8 cellular contexts compared by ENCODE assay signal in the genomic region with DNA sequence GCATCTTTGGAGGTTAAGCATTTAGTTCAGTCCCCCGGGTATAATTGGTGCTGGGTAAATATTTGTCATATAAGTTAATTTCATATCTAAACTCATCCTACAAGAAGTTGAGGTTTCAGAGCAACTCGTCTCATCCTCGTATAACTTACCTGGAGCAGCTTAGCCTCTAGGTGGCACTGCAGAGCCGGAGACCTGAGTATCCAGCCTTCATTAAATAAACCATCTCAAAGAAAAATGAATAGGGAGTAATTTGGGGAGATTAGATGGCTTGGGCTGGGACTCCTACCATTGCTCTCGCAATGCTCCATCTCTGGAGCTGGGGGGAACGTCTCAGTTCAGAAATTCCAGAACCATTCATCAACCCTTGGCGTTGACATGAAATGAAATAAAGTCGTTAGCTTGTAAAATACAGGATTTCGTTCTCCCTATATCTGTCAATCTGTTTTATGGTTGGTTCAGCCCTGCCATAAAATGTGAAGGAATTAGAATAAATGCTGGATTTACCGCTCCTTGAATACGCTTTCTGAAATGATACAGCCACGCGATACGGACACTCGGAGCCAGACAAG.
DNase-seq lines count a peak whose midpoint lies in the region; ATAC-seq and TF ChIP-seq lines count a peak whose summit lies in the region.

No MANE protein-coding gene starts in this region.

- H3K36me3 ChIP-seq in NT2/D1 (ENCODE audit: insufficient read depth, insufficient read length, low read length) (no peaks in the 10 kb centered on the region), brain microvascular endothelial cell (replicated peaks) (no peaks in the 10 kb centered on the region)

- H3K27ac ChIP-seq in brain microvascular endothelial cell = no peak overlapping the region

- in situ Hi-C loops in GM13976 (cut with MboI; ENCODE audit: low sequenced_read_pairs, unreplicated experiment) = loop anchor here (25.0 kb wide), 1 partner anchor 711 kb away; no protein-coding TSS in a partner anchor
- in situ Hi-C loops in brain microvascular endothelial cell (cut with HindIII; ENCODE audit: low pct_ligation_motif_present, low sequenced_read_pairs) = no loop called here

- H3K9ac ChIP-seq in NT2/D1 (ENCODE audit: insufficient read length, low read depth) = no peak overlapping the region

- DNase-seq in Ammon's horn (ENCODE audit: low spot score) = peak; percentile 35
- peak; percentile 58 for DNase-seq in GM13976 (ENCODE audit: low spot score)
- DNase-seq in NT2/D1 (ENCODE audit: low read depth, low spot score) = peak; percentile 60
- peak; percentile 31 for DNase-seq in brain microvascular endothelial cell
- peak; percentile 10 for DNase-seq in occipital lobe (lab: John Stamatoyannopoulos, UW)
- no peak for DNase-seq in AG08395 (ENCODE audit: low spot score)

- ATAC-seq in HG03139 (IDR thresholded peaks at IDR 0.05; ENCODE audit: unreplicated experiment) = no peak
- ATAC-seq in GM18907 (IDR thresholded peaks at IDR 0.05; ENCODE audit: unreplicated experiment) = no peak

- H3K4me1 ChIP-seq in NT2/D1 (ENCODE audit: insufficient read depth, insufficient read length) = no peaks in the 10 kb centered on the region

- peak; percentile 41 for TF ChIP-seq CTCF in GM13976 (IDR thresholded peaks at IDR 0.05; ENCODE audit: borderline replicate concordance, control extremely low read depth, extremely low read depth, insufficient read depth, missing control alignments)
- TF ChIP-seq CTCF in brain microvascular endothelial cell (IDR thresholded peaks at IDR 0.05; ENCODE audit: low read depth, low read length, missing control alignments) = peak; percentile 69

- no peak overlapping the region for H3K4me3 ChIP-seq in NT2/D1 (ENCODE audit: insufficient read length, low read depth)
- H3K4me3 ChIP-seq in brain microvascular endothelial cell (ENCODE audit: low read depth, low read length) = no peak overlapping the region

- H3K27me3 ChIP-seq in NT2/D1 (ENCODE audit: insufficient read depth, insufficient read length) (peaks cover 25% of the 10 kb centered on the region), brain microvascular endothelial cell (replicated peaks) (no peaks in the 10 kb centered on the region)

- no peaks in the 10 kb centered on the region for H3K9me3 ChIP-seq in NT2/D1 (ENCODE audit: insufficient read depth, low read length)
